ENCODE assay signal across 1 cellular context in the genomic region with DNA sequence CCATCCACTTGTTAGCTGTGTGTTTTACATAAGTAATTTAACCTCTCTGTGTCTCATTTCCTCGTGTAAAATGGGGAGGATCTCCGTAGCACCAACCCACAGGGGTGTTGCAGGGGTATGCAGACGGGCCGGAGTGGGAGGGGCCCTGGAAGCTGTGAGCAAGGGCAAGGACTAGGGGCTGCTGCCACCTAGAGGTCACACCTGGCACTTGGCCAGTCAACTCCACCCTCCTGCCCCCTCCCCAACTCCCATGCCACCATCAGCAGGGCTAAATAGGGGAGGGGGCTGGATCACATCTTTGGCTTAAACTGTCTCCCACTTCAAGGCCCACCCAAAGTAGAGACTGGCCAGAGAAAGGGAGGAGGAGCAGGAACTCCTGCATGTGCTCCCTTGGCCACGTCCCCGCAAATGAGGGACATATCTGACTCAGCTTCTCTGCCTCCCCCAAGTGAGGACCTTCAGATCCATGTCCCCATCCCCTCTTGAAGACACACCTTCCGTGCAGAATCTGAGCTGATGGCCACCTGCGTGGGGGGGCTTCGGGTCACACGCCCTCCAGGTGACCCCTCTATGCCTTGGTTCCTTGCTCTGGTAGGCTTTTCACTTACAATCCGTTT.
TF ChIP-seq lines count a peak whose summit lies in the region.

No MANE protein-coding gene starts in this region.

TF ChIP-seq in endothelial cell of umbilical vein, 7 proteins besides CTCF, POLR2A, EP300 and RAD21:
- TF ChIP-seq MYC (IDR thresholded peaks at IDR 0.05; ENCODE audit: low read depth, low read length) (no peak), FOS (IDR thresholded peaks at IDR 0.05; ENCODE audit: borderline replicate concordance, insufficient read depth, low read length) (no peak), JUN (IDR thresholded peaks at IDR 0.05; ENCODE audit: borderline replicate concordance, insufficient read depth, insufficient read length, low read depth) (no peak), GATA2 (IDR thresholded peaks at IDR 0.05; ENCODE audit: insufficient read depth, insufficient read length, low read depth, low read length) (no peak), EZH2 (IDR thresholded peaks at IDR 0.05; ENCODE audit: borderline replicate concordance, low read depth, low read length, severe bottlenecking) (no peak), POLR2AphosphoS5 (IDR thresholded peaks at IDR 0.05; ENCODE audit: insufficient read depth, low read depth, low read length) (no peak)
- TF ChIP-seq, protein P1, sequence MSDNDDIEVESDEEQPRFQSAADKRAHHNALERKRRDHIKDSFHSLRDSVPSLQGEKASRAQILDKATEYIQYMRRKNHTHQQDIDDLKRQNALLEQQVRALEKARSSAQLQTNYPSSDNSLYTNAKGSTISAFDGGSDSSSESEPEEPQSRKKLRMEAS (IDR thresholded peaks at IDR 0.05; ENCODE audit: insufficient read depth, insufficient read length): no peak
